In the genomic region with DNA sequence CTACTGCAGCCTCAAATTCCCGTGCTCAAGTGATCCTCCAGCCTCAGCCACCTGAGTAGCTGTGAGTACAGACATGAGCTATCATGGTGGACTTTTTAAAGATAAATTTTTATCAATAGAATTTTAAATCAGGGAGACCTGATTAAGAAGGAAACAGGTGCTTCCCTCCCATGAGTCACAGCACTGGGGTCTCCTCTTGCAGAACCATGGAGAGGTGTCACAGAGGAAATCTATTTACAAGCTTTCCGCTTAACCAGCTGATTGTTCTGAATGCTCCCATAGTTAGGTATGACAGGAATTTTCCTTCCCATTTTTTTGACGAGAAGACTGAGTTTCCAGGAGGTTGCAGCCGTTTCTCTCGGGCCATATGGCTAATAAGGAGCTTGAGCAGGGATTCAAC, we compare ENCODE assay signal across 18 cellular contexts.
DNase-seq lines count a peak whose midpoint lies in the region; TF ChIP-seq lines count a peak whose summit lies in the region.
"Had no signal": no experiment of that assay in that cellular context is flagged by ENCODE, and none has a peak within 500 bp of the region (broad histone marks: within the 10 kb centered on the region; RNA-seq: fewer than 3 reads in every experiment).

No MANE protein-coding gene starts in this region.

- no peak overlapping the region for H3K4me2 ChIP-seq in mesenchymal stem cell (ENCODE audit: low read length, poor library complexity, severe bottlenecking)

- H3K36me3 Mint-ChIP-seq in brain: no peaks in the 10 kb centered on the region
- no peaks in the 10 kb centered on the region for H3K36me3 Mint-ChIP-seq in type B pancreatic cell
- H3K36me3 Mint-ChIP-seq: CD14-positive monocyte; CD8-positive, alpha-beta memory T cell had no signal

- H3K23ac ChIP-seq in mesenchymal stem cell (ENCODE audit: low read length in 2 of 2): no peak overlapping the region

- no peak overlapping the region for H3K27ac ChIP-seq in mesenchymal stem cell (ENCODE audit: low read length, poor library complexity, severe bottlenecking)

- peaks cover 0 to 5% (median 0%) of the 10 kb centered on the region in 5 experiments for H3K9me3 Mint-ChIP-seq in brain
- no peaks in the 10 kb centered on the region for H3K9me3 Mint-ChIP-seq in type B pancreatic cell
- H3K9me3 Mint-ChIP-seq: CD14-positive monocyte; CD4-positive, alpha-beta T cell; CD8-positive, alpha-beta memory T cell; HFFc6 had no signal

- no peak overlapping the region for H2BK5ac ChIP-seq in mesenchymal stem cell (ENCODE audit: low read depth, low read length, poor library complexity, severe bottlenecking)

- H3K18ac ChIP-seq in mesenchymal stem cell (ENCODE audit: low read depth in 1 of 2, low read length in 2 of 2): no peak overlapping the region

- TF ChIP-seq POLR2A in lower leg skin (IDR thresholded peaks at IDR 0.05): no peak

- H3K27ac Mint-ChIP-seq in brain: peak overlapping the region in 3 of 5 experiments; percentile 33 to 95 (median 89)
- H3K27ac Mint-ChIP-seq in type B pancreatic cell: no peak overlapping the region
- H3K27ac Mint-ChIP-seq: CD14-positive monocyte; CD4-positive, alpha-beta T cell; CD8-positive, alpha-beta memory T cell; HFFc6 had no signal

- no peak overlapping the region for H2BK120ac ChIP-seq in mesenchymal stem cell (ENCODE audit: low read depth, low read length)

- no peaks in the 10 kb centered on the region for H3K36me3 ChIP-seq in mesenchymal stem cell (ENCODE audit: control insufficient read depth in 1 of 2, insufficient read depth in 2 of 2, low read depth in 1 of 2, low read length in 2 of 2)
- H3K36me3 ChIP-seq: HAP-1 had no signal

- no peaks in the 10 kb centered on the region for H3K9me3 ChIP-seq in mesenchymal stem cell (ENCODE audit: control insufficient read depth, low read length)
- H3K9me3 ChIP-seq: HAP-1 had no signal

- H3K27me3 Mint-ChIP-seq in brain (peaks cover 41% of the 10 kb centered on the region), type B pancreatic cell (peaks cover 28% of the 10 kb centered on the region)

- intact Hi-C loops in lower leg skin (cut with DNase I; ENCODE audit: low total_unique reads): no loop called here

- H3K79me1 ChIP-seq in mesenchymal stem cell (replicated peaks; ENCODE audit: low read length, poor library complexity, severe bottlenecking): no peaks in the 10 kb centered on the region

- no peak overlapping the region for H4K8ac ChIP-seq in mesenchymal stem cell (ENCODE audit: low read length)

- H3K4me3 ChIP-seq in mesenchymal stem cell (ENCODE audit: insufficient read depth in 1 of 2, low read depth in 1 of 2, low read length in 2 of 2): no peak overlapping the region
- H3K4me3 ChIP-seq in lower leg skin (ENCODE audit: low read depth, poor library complexity, severe bottlenecking): no peak overlapping the region
- H3K4me3 ChIP-seq: HAP-1 had no signal

- DNase-seq in glomerular endothelial cell (ENCODE audit: extremely low read depth, low read depth, low spot score) (peak; percentile 58), mesenchymal stem cell (no peak), type B pancreatic cell (ENCODE audit: extremely low spot score, unreplicated experiment) (peak; percentile 18), mesenteric fat pad (ENCODE audit: low spot score) (no peak), lower leg skin (ENCODE audit: low spot score in 2 of 2) (no peak)
- no peak for DNase-seq in stimulated activated CD4-positive, alpha-beta T cell treated with anti-CD3 and anti-CD28 coated beads, Interleukin-2, amount 100 ng/mL, for 24 hours
- DNase-seq in activated naive CD4-positive, alpha-beta T cell treated with anti-CD3 and anti-CD28 coated beads, Interleukin-2, amount 50 U/mL, for 16 hours: no peak
- DNase-seq: CD4-positive, alpha-beta T cell; CD8-positive, alpha-beta memory T cell; DMS 273 treated with DMSO at 0.1 percent for 48 hours; DMS53; DMS79 treated with DMSO at 0.1 percent for 48 hours; GF-D8; GOT3; HFFc6 had no signal

- H2BK15ac ChIP-seq in mesenchymal stem cell (ENCODE audit: low read depth, poor library complexity, severe bottlenecking): no peak overlapping the region

- H3K4me1 ChIP-seq in mesenchymal stem cell (ENCODE audit: control insufficient read depth, insufficient read depth, low read depth, low read length): peaks cover 3% of the 10 kb centered on the region

- H3K4me1 Mint-ChIP-seq in brain (peaks cover 46% of the 10 kb centered on the region), type B pancreatic cell (ENCODE audit: unreplicated experiment) (peaks cover 6% of the 10 kb centered on the region)
- H3K4me1 Mint-ChIP-seq: CD14-positive monocyte; CD8-positive, alpha-beta memory T cell had no signal

- WGBS in mesenchymal stem cell: 80% methylated on average over 5 of the region's 5 CpGs
- WGBS in lower leg skin, 2 donors: 80 to 82% methylated on average over 5 of the region's 5 CpGs

- H3K4me3 Mint-ChIP-seq in brain (no peak overlapping the region), type B pancreatic cell (no peak overlapping the region)
- H3K4me3 Mint-ChIP-seq: CD14-positive monocyte; CD4-positive, alpha-beta T cell; CD8-positive, alpha-beta memory T cell; HFFc6 had no signal

- no peak overlapping the region for H3K14ac ChIP-seq in mesenchymal stem cell (ENCODE audit: low read length in 2 of 2)

- peak overlapping the region; percentile 67 for H2AK5ac ChIP-seq in mesenchymal stem cell (ENCODE audit: low read length, severe bottlenecking)

- no peak overlapping the region for H3K4ac ChIP-seq in mesenchymal stem cell (ENCODE audit: low read depth in 1 of 2, low read length in 2 of 2)

- H4K91ac ChIP-seq in mesenchymal stem cell (ENCODE audit: low read length): no peak overlapping the region

- no peak overlapping the region for H2BK12ac ChIP-seq in mesenchymal stem cell (ENCODE audit: low read length in 2 of 2)

- TF ChIP-seq CTCF in brain (conservative IDR thresholded peaks at IDR 0.05) (no peak), type B pancreatic cell (conservative IDR thresholded peaks at IDR 0.05) (no peak), lower leg skin (IDR thresholded peaks at IDR 0.05) (no peak)

- H3K27me3 ChIP-seq in mesenchymal stem cell (ENCODE audit: control insufficient read depth in 1 of 2, insufficient read depth in 1 of 2, low read length in 2 of 2): peaks cover 0 to 83% of the 10 kb centered on the region in 2 experiments

- H2AFZ ChIP-seq in mesenchymal stem cell (ENCODE audit: low read depth, low read length): no peak overlapping the region

- no peak overlapping the region for H3K9ac ChIP-seq in mesenchymal stem cell (ENCODE audit: low read length)

Comparison
In these comparisons a context has a peak if more than half of its experiments do, and no peak if none do; other contexts are left out.
1. DNase-seq: peak in glomerular endothelial cell (single experiment) and type B pancreatic cell (single experiment); none in mesenchymal stem cell (single experiment), mesenteric fat pad (single experiment), stimulated activated CD4-positive, alpha-beta T cell treated with anti-CD3 and anti-CD28 coated beads, Interleukin-2, amount 100 ng/mL, for 24 hours (0 of 2), activated naive CD4-positive, alpha-beta T cell treated with anti-CD3 and anti-CD28 coated beads, Interleukin-2, amount 50 U/mL, for 16 hours (single experiment) and lower leg skin (0 of 2).